19 cellular contexts compared by ENCODE assay signal in the genomic region with DNA sequence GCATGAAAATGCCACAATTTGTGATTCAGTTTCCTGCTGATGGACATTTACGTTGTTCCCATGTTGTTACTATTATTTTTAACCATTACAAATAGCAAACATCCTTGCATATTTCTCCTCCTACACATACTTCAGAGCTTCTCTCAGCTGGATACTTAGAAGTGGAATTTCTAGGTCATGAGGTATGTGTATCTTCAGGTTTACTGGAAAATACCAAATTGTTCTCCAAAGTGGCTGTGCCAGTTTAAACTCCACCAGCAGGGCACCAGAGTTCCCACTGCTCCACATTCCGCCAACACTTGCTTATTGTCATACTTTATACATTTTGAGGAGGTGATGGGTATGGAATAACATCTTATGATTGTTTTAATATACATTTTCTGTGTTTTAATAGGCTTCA. TPM values are rescaled to one million over a fixed set of nuclear protein-coding genes. Genes with fewer than 3 reads are reported as not detected.
DNase-seq lines count a peak whose midpoint lies in the region; ATAC-seq and TF ChIP-seq lines count a peak whose summit lies in the region.
"Had no signal": no experiment of that assay in that cellular context is flagged by ENCODE, and none has a peak within 500 bp of the region (broad histone marks: within the 10 kb centered on the region; RNA-seq: fewer than 3 reads in every experiment).

No MANE protein-coding gene starts in this region.

- intact Hi-C loops in mammary epithelial cell (cut with micrococcal nuclease) (no loop called here), breast epithelium (cut with DNase I; ENCODE audit: low total_unique reads) (no loop called here), left lung (cut with DNase I) (no loop called here), upper lobe of right lung (cut with DNase I) (no loop called here)

- ATAC-seq in left lung (peak; percentile 70), upper lobe of right lung (peak; percentile 67)
- no peak for ATAC-seq in activated CD8-positive, alpha-beta memory T cell treated with anti-CD3 and anti-CD28 coated beads, Interleukin-2, amount 10 ng/mL, durations not matched to agents 7 days and 5 days
- ATAC-seq: CD8-positive, alpha-beta T cell had no signal

- no peak overlapping the region for H3K4me3 ChIP-seq in mammary epithelial cell (replicated peaks in 1 of 3; ENCODE audit: insufficient read depth in 1 of 3, low read depth in 2 of 3, low read length in 3 of 3)
- no peak overlapping the region for H3K4me3 ChIP-seq in breast epithelium
- H3K4me3 ChIP-seq in endodermal cell (ENCODE audit: low read length): no peak overlapping the region
- no peak overlapping the region for H3K4me3 ChIP-seq in left lung
- H3K4me3 ChIP-seq in upper lobe of right lung: no peak overlapping the region
- H3K4me3 ChIP-seq: HAP-1 had no signal

- no peak overlapping the region for H2AFZ ChIP-seq in mammary epithelial cell (ENCODE audit: low read depth, low read length)

- dilution Hi-C loops in mammary epithelial cell (cut with HindIII; ENCODE audit: low sequenced_read_pairs): no loop called here

- H3K27me3 Mint-ChIP-seq in endodermal cell (ENCODE audit: insufficient read depth): no peaks in the 10 kb centered on the region
- H3K27me3 Mint-ChIP-seq in activated CD8-positive, alpha-beta memory T cell treated with anti-CD3 and anti-CD28 coated beads, Interleukin-2, amount 10 ng/mL, durations not matched to agents 7 days and 5 days: peaks cover 12% of the 10 kb centered on the region

- no peak overlapping the region for H3K4me3 Mint-ChIP-seq in endodermal cell
- no peak overlapping the region for H3K4me3 Mint-ChIP-seq in activated CD8-positive, alpha-beta memory T cell treated with anti-CD3 and anti-CD28 coated beads, Interleukin-2, amount 10 ng/mL, durations not matched to agents 7 days and 5 days
- H3K4me3 Mint-ChIP-seq: CD14-positive monocyte; CD8-positive, alpha-beta T cell had no signal

- no peak overlapping the region for H3K9ac ChIP-seq in mammary epithelial cell (ENCODE audit: insufficient read depth, low read length)
- no peak overlapping the region for H3K9ac ChIP-seq in endodermal cell (ENCODE audit: extremely low read depth, low read length, poor library complexity, severe bottlenecking)

- H3K9me3 ChIP-seq in mammary epithelial cell (replicated peaks; ENCODE audit: insufficient read depth, low read length): peaks cover 6% of the 10 kb centered on the region
- peaks cover 0 to 4% of the 10 kb centered on the region in 2 donors for H3K9me3 ChIP-seq in breast epithelium
- peaks cover 5% of the 10 kb centered on the region for H3K9me3 ChIP-seq in endodermal cell (ENCODE audit: control insufficient read depth, low read length)
- peaks cover 0 to 9% of the 10 kb centered on the region in 2 donors for H3K9me3 ChIP-seq in left lung
- H3K9me3 ChIP-seq in upper lobe of right lung: no peaks in the 10 kb centered on the region
- H3K9me3 ChIP-seq: HAP-1 had no signal

- no peaks in the 10 kb centered on the region for H3K79me2 ChIP-seq in mammary epithelial cell (ENCODE audit: insufficient read depth, low read length)

- no peaks in the 10 kb centered on the region for H3K4me1 Mint-ChIP-seq in endodermal cell
- H3K4me1 Mint-ChIP-seq in activated CD8-positive, alpha-beta memory T cell treated with anti-CD3 and anti-CD28 coated beads, Interleukin-2, amount 10 ng/mL, durations not matched to agents 7 days and 5 days: no peaks in the 10 kb centered on the region
- H3K4me1 Mint-ChIP-seq: CD14-positive monocyte had no signal

- H3K27ac ChIP-seq in mammary epithelial cell (ENCODE audit: insufficient read depth, low read depth, low read length): no peak overlapping the region
- no peak overlapping the region for H3K27ac ChIP-seq in breast epithelium
- H3K27ac ChIP-seq in endodermal cell (ENCODE audit: low read depth, low read length): no peak overlapping the region
- no peak overlapping the region for H3K27ac ChIP-seq in left lung
- H3K27ac ChIP-seq in upper lobe of right lung: no peak overlapping the region
- H3K27ac ChIP-seq: 22Rv1, HL-60 had no signal

- H3K27ac Mint-ChIP-seq in endodermal cell: no peak overlapping the region
- H3K27ac Mint-ChIP-seq in activated CD8-positive, alpha-beta memory T cell treated with anti-CD3 and anti-CD28 coated beads, Interleukin-2, amount 10 ng/mL, durations not matched to agents 7 days and 5 days: no peak overlapping the region
- H3K27ac Mint-ChIP-seq: CD14-positive monocyte; CD8-positive, alpha-beta T cell had no signal

- CTCF ChIA-PET in mammary epithelial cell (lab: Charles Lee; ENCODE audit: low non-redundant PET): no interaction called here
- CTCF ChIA-PET in activated CD8-positive, alpha-beta memory T cell treated with anti-CD3 and anti-CD28 coated beads, Interleukin-2, amount 10 ng/mL, durations not matched to agents 7 days and 5 days (lab: Charles Lee): no interaction called here

- in situ Hi-C loops in mammary epithelial cell (cut with MboI; ENCODE audit: low sequenced_read_pairs in 2 of 2): no loop called here

- H3K36me3 Mint-ChIP-seq in endodermal cell (ENCODE audit: low read depth): no peaks in the 10 kb centered on the region
- H3K36me3 Mint-ChIP-seq in activated CD8-positive, alpha-beta memory T cell treated with anti-CD3 and anti-CD28 coated beads, Interleukin-2, amount 10 ng/mL, durations not matched to agents 7 days and 5 days: no peaks in the 10 kb centered on the region
- H3K36me3 Mint-ChIP-seq: CD14-positive monocyte; CD8-positive, alpha-beta T cell had no signal

- H3K36me3 ChIP-seq in mammary epithelial cell (ENCODE audit: insufficient read depth, low read length) (no peaks in the 10 kb centered on the region), breast epithelium (no peaks in the 10 kb centered on the region), endodermal cell (ENCODE audit: control insufficient read depth, insufficient read depth, low read length) (no peaks in the 10 kb centered on the region), left lung (no peaks in the 10 kb centered on the region), upper lobe of right lung (no peaks in the 10 kb centered on the region)
- H3K36me3 ChIP-seq: HAP-1 had no signal

- DNase-seq in mammary epithelial cell (peak; percentile 15), breast epithelium (ENCODE audit: low spot score in 2 of 2) (no peak), endodermal cell (no peak), left lung (no peak), upper lobe of right lung (no peak), NCI-H446 treated with DMSO at 0.1 percent for 48 hours (lab: John Stamatoyannopoulos, UW) (no peak), GM03348 (ENCODE audit: low spot score) (no peak)
- no peak for DNase-seq in activated CD8-positive, alpha-beta memory T cell treated with anti-CD3 and anti-CD28 coated beads, Interleukin-2, amount 10 ng/mL, durations not matched to agents 7 days and 5 days
- DNase-seq: Caco-2; CD8-positive, alpha-beta T cell; DMS53; GF-D8 had no signal

- H3K4me1 ChIP-seq in mammary epithelial cell (ENCODE audit: insufficient read depth, low read length) (no peaks in the 10 kb centered on the region), breast epithelium (no peaks in the 10 kb centered on the region), endodermal cell (ENCODE audit: control insufficient read depth, insufficient read depth, low read length) (no peaks in the 10 kb centered on the region), left lung (no peaks in the 10 kb centered on the region), upper lobe of right lung (no peaks in the 10 kb centered on the region)
- H3K4me1 ChIP-seq: Caco-2, HAP-1 had no signal

- TF ChIP-seq CTCF in mammary epithelial cell (conservative IDR thresholded peaks at IDR 0.05 in 1 of 2, IDR thresholded peaks at IDR 0.05 in 1 of 2; ENCODE audit: extremely low read depth in 1 of 2, insufficient read depth in 1 of 2, low read depth in 1 of 2, low read length in 2 of 2) (no peak), breast epithelium (IDR thresholded peaks at IDR 0.05) (no peak), endodermal cell (conservative IDR thresholded peaks at IDR 0.05) (peak; percentile 31), left lung (IDR thresholded peaks at IDR 0.05) (no peak), upper lobe of right lung (IDR thresholded peaks at IDR 0.05) (no peak)

- no peaks in the 10 kb centered on the region for H3K27me3 ChIP-seq in mammary epithelial cell (ENCODE audit: insufficient read depth, low read length)
- peaks cover 0 to 7% of the 10 kb centered on the region in 2 donors for H3K27me3 ChIP-seq in breast epithelium
- peaks cover 13% of the 10 kb centered on the region for H3K27me3 ChIP-seq in endodermal cell (ENCODE audit: control insufficient read depth, insufficient read depth, low read length, poor library complexity, severe bottlenecking)
- H3K27me3 ChIP-seq in left lung: no peaks in the 10 kb centered on the region
- peaks cover 10% of the 10 kb centered on the region for H3K27me3 ChIP-seq in upper lobe of right lung

- BruUV-seq in mammary epithelial cell (replicated peaks; lab: Mats Ljungman, UMichigan): no TSS peak

- WGBS in mammary epithelial cell (ENCODE audit: low coverage, missing lambda C conversion rate): 41% methylated on average over 2 of the region's 2 CpGs
- 83 to 89% methylated on average over 1 to 2 of the region's 2 CpGs for WGBS in endodermal cell (ENCODE audit: insufficient coverage in 1 of 2, insufficient read length in 1 of 2), 2 experiments

- no peaks in the 10 kb centered on the region for H4K20me1 ChIP-seq in mammary epithelial cell (ENCODE audit: insufficient read depth, low read length)

- peaks cover 10% of the 10 kb centered on the region for H3K9me3 Mint-ChIP-seq in endodermal cell
- H3K9me3 Mint-ChIP-seq in activated CD8-positive, alpha-beta memory T cell treated with anti-CD3 and anti-CD28 coated beads, Interleukin-2, amount 10 ng/mL, durations not matched to agents 7 days and 5 days (ENCODE audit: low read depth): peaks cover 2% of the 10 kb centered on the region

- H3K4me2 ChIP-seq in mammary epithelial cell (ENCODE audit: insufficient read depth, low read depth, low read length): no peak overlapping the region

- TF ChIP-seq POLR2A in breast epithelium (IDR thresholded peaks at IDR 0.05): no peak

RNA-seq across cellular contexts. Expression of a gene that starts 45.7 kb away (rescaled TPM):
- total RNA-seq in mammary epithelial cell (not detected), breast epithelium (not detected), endodermal cell (not detected), left lung (not detected), upper lobe of right lung (not detected)
- not detected for polyA plus RNA-seq in mammary epithelial cell
- not detected for polyA minus RNA-seq in mammary epithelial cell
- not detected for polyA plus RNA-seq in endodermal cell (2013, experiment 1 of 2)
- polyA plus RNA-seq in endodermal cell (2013, experiment 2 of 2): not detected
- total RNA-seq in activated CD8-positive, alpha-beta memory T cell treated with anti-CD3 and anti-CD28 coated beads, Interleukin-2, amount 10 ng/mL, durations not matched to agents 7 days and 5 days: not detected
- total RNA-seq: A673; Caco-2; CD8-positive, alpha-beta T cell; H1 had no signal
- polyA plus RNA-seq: BJ, CD14-positive monocyte, H1 had no signal

RNA-seq across cellular contexts. Expression of a gene that starts 49.2 kb away (rescaled TPM):
- total RNA-seq in mammary epithelial cell: not detected
- polyA plus RNA-seq in mammary epithelial cell: not detected
- not detected for polyA minus RNA-seq in mammary epithelial cell
- not detected for total RNA-seq in breast epithelium
- total RNA-seq in endodermal cell: not detected
- not detected for polyA plus RNA-seq in endodermal cell (2013, experiment 1 of 2)
- not detected for polyA plus RNA-seq in endodermal cell (2013, experiment 2 of 2)
- not detected for total RNA-seq in left lung
- not detected for total RNA-seq in upper lobe of right lung
- not detected for total RNA-seq in activated CD8-positive, alpha-beta memory T cell treated with anti-CD3 and anti-CD28 coated beads, Interleukin-2, amount 10 ng/mL, durations not matched to agents 7 days and 5 days
- total RNA-seq: A673; Caco-2; CD8-positive, alpha-beta T cell; H1 had no signal
- polyA plus RNA-seq: BJ, CD14-positive monocyte had no signal
